ENCODE assay signal across 29 cellular contexts in the genomic region with DNA sequence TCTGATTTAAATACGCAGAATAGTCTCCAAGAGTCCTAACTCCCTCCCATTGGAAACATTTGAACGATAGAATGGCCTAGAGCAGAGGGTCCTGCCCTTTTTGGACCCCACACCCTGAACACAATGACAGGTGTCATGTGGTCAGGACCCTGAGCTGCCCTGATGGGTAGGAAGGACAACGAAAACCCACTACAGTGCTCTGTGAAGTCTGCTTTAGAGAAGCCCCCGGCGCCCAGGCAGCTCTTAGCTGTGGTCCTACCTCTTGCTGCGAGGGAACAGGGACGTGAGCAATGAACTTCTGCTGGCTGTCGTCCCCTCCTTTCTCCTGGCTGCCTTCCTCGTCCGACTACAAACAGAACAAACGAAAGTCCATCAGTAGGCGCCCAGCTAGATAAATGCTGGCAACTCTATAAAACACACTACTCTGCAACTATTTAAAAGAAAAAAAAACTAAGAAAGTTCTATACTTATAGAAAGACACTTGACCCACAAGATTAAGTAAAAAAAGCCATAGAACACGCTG.
"Had no signal": no experiment of that assay in that cellular context is flagged by ENCODE, and none has a peak within 500 bp of the region (broad histone marks: within the 10 kb centered on the region; RNA-seq: fewer than 3 reads in every experiment).

No MANE protein-coding gene starts in this region.

- H3K4me3 ChIP-seq: left lung, lower lobe of right lung, neural progenitor cell, ovary, sigmoid colon, stomach, testis, thyroid gland, transverse colon, upper lobe of left lung, vagina had no signal

- H3K4me1 Mint-ChIP-seq: nephron, neural progenitor cell had no signal

- ATAC-seq: left cardiac atrium; left lung; lower lobe of right lung; naive thymus-derived CD8-positive, alpha-beta T cell; right cardiac atrium; stimulated activated naive B cell treated with anti-CD40 and anti-IgM and Interleukin-4, amounts not matched to agents 10 μg/mL and 1 μg/mL and 100 μg/mL, for 72 hours; stimulated activated naive CD8-positive, alpha-beta T cell treated with anti-CD3 and anti-CD28 coated beads, Interleukin-15, Interleukin-2, amounts not matched to agents 100 U/mL and 50 U/mL, for 24 hours had no signal

- H3K27me3 Mint-ChIP-seq: naive thymus-derived CD8-positive, alpha-beta T cell; progenitor cell of endocrine pancreas; stimulated activated naive B cell treated with anti-CD40 and anti-IgM and Interleukin-4, amounts not matched to agents 10 μg/mL and 1 μg/mL and 100 μg/mL, for 72 hours had no signal

- DNase-seq: hippocampal formation; kidney glomerular epithelial cell; left cardiac atrium; left lung; lower lobe of right lung; mammary epithelial cell; mesenchymal stem cell; naive thymus-derived CD8-positive, alpha-beta T cell; occipital lobe; ovary; retina; right cardiac atrium; sigmoid colon; small intestine; stimulated activated CD4-positive, alpha-beta T cell treated with anti-CD3 and anti-CD28 coated beads, Interleukin-1b, Interleukin-23, amount 100 ng/mL, for 48 hours; stimulated activated CD4-positive, alpha-beta T cell treated with anti-CD3 and anti-CD28 coated beads, Interleukin-2, amount 100 ng/mL, for 48 hours; stimulated activated CD4-positive, alpha-beta T cell treated with anti-CD3 and anti-CD28 coated beads, Interleukin-4, amount 100 ng/mL, for 4 hours; stimulated activated naive B cell treated with anti-CD40 and anti-IgM and Interleukin-4, amounts not matched to agents 10 μg/mL and 1 μg/mL and 100 μg/mL, for 72 hours; stimulated activated naive CD8-positive, alpha-beta T cell treated with anti-CD3 and anti-CD28 coated beads, Interleukin-15, Interleukin-2, amounts not matched to agents 100 U/mL and 50 U/mL, for 24 hours; stomach; testis; thyroid gland; transverse colon; upper lobe of left lung had no signal

- H3K27ac Mint-ChIP-seq: nephron; neural progenitor cell; progenitor cell of endocrine pancreas; stimulated activated naive B cell treated with anti-CD40 and anti-IgM and Interleukin-4, amounts not matched to agents 10 μg/mL and 1 μg/mL and 100 μg/mL, for 72 hours had no signal

- H3K4me3 Mint-ChIP-seq: naive thymus-derived CD8-positive, alpha-beta T cell; nephron; neural progenitor cell; stimulated activated naive B cell treated with anti-CD40 and anti-IgM and Interleukin-4, amounts not matched to agents 10 μg/mL and 1 μg/mL and 100 μg/mL, for 72 hours had no signal

- H3K4me2 ChIP-seq: neural progenitor cell had no signal

- H3K36me3 ChIP-seq: neural progenitor cell, ovary had no signal

- H3K27me3 ChIP-seq: left lung, neural progenitor cell, neutrophil, ovary, sigmoid colon, stomach, testis, thyroid gland, transverse colon, upper lobe of left lung, vagina had no signal

- H3K4me1 ChIP-seq: left lung, lower lobe of right lung, neural progenitor cell, sigmoid colon, testis, thyroid gland, transverse colon, upper lobe of left lung, vagina had no signal

- H3K9me3 Mint-ChIP-seq: naive thymus-derived CD8-positive, alpha-beta T cell; nephron; neural progenitor cell; stimulated activated naive B cell treated with anti-CD40 and anti-IgM and Interleukin-4, amounts not matched to agents 10 μg/mL and 1 μg/mL and 100 μg/mL, for 72 hours had no signal

- H2AFZ ChIP-seq: neural progenitor cell had no signal

- H3K9me3 ChIP-seq: left lung, lower lobe of right lung, neutrophil, ovary, sigmoid colon, stomach, testis, thyroid gland, transverse colon, upper lobe of left lung, vagina had no signal

- H3K27ac ChIP-seq: left lung, lower lobe of right lung, neural progenitor cell, neutrophil, ovary, sigmoid colon, stomach, testis, thyroid gland, transverse colon, upper lobe of left lung, vagina had no signal
